In genomic region chr2:42922790-42923631, GRCh38 we compare ENCODE assay signal across 1 cellular context.
TF ChIP-seq lines count a peak whose summit lies in the region.

No MANE protein-coding gene starts in this region.

TF ChIP-seq in GM23338, 12 proteins besides CTCF, POLR2A, EP300 and RAD21 (continued from another document):
- TF ChIP-seq, protein P1, sequence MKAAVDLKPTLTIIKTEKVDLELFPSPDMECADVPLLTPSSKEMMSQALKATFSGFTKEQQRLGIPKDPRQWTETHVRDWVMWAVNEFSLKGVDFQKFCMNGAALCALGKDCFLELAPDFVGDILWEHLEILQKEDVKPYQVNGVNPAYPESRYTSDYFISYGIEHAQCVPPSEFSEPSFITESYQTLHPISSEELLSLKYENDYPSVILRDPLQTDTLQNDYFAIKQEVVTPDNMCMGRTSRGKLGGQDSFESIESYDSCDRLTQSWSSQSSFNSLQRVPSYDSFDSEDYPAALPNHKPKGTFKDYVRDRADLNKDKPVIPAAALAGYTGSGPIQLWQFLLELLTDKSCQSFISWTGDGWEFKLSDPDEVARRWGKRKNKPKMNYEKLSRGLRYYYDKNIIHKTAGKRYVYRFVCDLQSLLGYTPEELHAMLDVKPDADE (IDR thresholded peaks at IDR 0.05), result no peak
- TF ChIP-seq EZH2phosphoT487 (IDR thresholded peaks at IDR 0.05; ENCODE audit: unreplicated experiment), result no peak
